In genomic region chr10:110764378-110764777, GRCh38 we compare ENCODE assay signal across 19 cellular contexts.
A peak's percentile ranks its signal among the peaks of the same experiment; 100 is the strongest.
DNase-seq lines count a peak whose midpoint lies in the region; ATAC-seq and TF ChIP-seq lines count a peak whose summit lies in the region.
"Had no signal": no experiment of that assay in that cellular context is flagged by ENCODE, and none has a peak within 500 bp of the region (broad histone marks: within the 10 kb centered on the region; RNA-seq: fewer than 3 reads in every experiment).

No MANE protein-coding gene starts in this region.

- peaks cover 3% of the 10 kb centered on the region for H3K4me1 Mint-ChIP-seq in activated CD4-positive, alpha-beta T cell treated with anti-CD3 and anti-CD28 coated beads, Interleukin-2, amount 10 ng/mL, durations not matched to agents 24 days and 14 days

- in situ Hi-C loops in IMR-90 (cut with MboI; ENCODE audit: low sequenced_read_pairs), result no loop called here

- POLR2A ChIA-PET in IMR-90 (lab: Charles Lee; ENCODE audit: unreplicated experiment), result no interaction called here

- H3K36me3 Mint-ChIP-seq in activated CD4-positive, alpha-beta T cell treated with anti-CD3 and anti-CD28 coated beads, Interleukin-2, amount 10 ng/mL, durations not matched to agents 24 days and 14 days (ENCODE audit: low read depth), result no peaks in the 10 kb centered on the region

- no peaks in the 10 kb centered on the region for H3K9me3 Mint-ChIP-seq in activated CD4-positive, alpha-beta T cell treated with anti-CD3 and anti-CD28 coated beads, Interleukin-2, amount 10 ng/mL, durations not matched to agents 24 days and 14 days
- H3K9me3 Mint-ChIP-seq: activated CD4-positive, alpha-beta T cell treated with anti-CD3 and anti-CD28 coated beads, Interleukin-2, amount 10 ng/mL, durations not matched to agents 7 days and 5 days; activated naive CD4-positive, alpha-beta T cell treated with anti-CD3 and anti-CD28 coated beads for 36 hours; HFFc6 had no signal

- H4K5ac ChIP-seq in IMR-90 (ENCODE audit: low read depth, low read length), result no peak overlapping the region

- no peak overlapping the region for H2BK20ac ChIP-seq in IMR-90 (ENCODE audit: low read depth, low read length)

- H3K27ac ChIP-seq in IMR-90 (ENCODE audit: insufficient read depth, low read length), result no peak overlapping the region
- H3K27ac ChIP-seq in tibial artery, result no peak overlapping the region
- H3K27ac ChIP-seq in testis, result no peak overlapping the region
- H3K27ac ChIP-seq: skin epidermis had no signal

- peaks cover 3% of the 10 kb centered on the region for H3K27me3 ChIP-seq in IMR-90 (ENCODE audit: control insufficient read depth, insufficient read depth, low read length)
- H3K27me3 ChIP-seq in tibial artery, result peaks cover 0 to 2% of the 10 kb centered on the region in 2 donors
- no peaks in the 10 kb centered on the region for H3K27me3 ChIP-seq in testis

- no peaks in the 10 kb centered on the region for H3K9me1 ChIP-seq in IMR-90 (ENCODE audit: insufficient read depth, low read length)

- no peaks in the 10 kb centered on the region; the same call in 1 of the 2 replicates for H3K4me1 ChIP-seq in IMR-90 (ENCODE audit: control insufficient read depth, insufficient read depth, low read length)
- peaks cover 0 to 8% (median 2%) of the 10 kb centered on the region in 4 donors for H3K4me1 ChIP-seq in tibial artery
- H3K4me1 ChIP-seq in testis, result no peaks in the 10 kb centered on the region

- H3K4ac ChIP-seq in IMR-90 (ENCODE audit: low read depth, low read length), result no peak overlapping the region

- no peak overlapping the region for H3K56ac ChIP-seq in IMR-90 (ENCODE audit: extremely low read depth, insufficient read depth, low read length)

- H3K27me3 Mint-ChIP-seq in activated CD4-positive, alpha-beta T cell treated with anti-CD3 and anti-CD28 coated beads, Interleukin-2, amount 10 ng/mL, durations not matched to agents 24 days and 14 days, result no peaks in the 10 kb centered on the region
- H3K27me3 Mint-ChIP-seq: activated CD4-positive, alpha-beta T cell treated with anti-CD3 and anti-CD28 coated beads, Interleukin-2, amount 10 ng/mL, durations not matched to agents 7 days and 5 days had no signal

- no peak overlapping the region for H3K4me3 Mint-ChIP-seq in activated CD4-positive, alpha-beta T cell treated with anti-CD3 and anti-CD28 coated beads, Interleukin-2, amount 10 ng/mL, durations not matched to agents 24 days and 14 days
- H3K4me3 Mint-ChIP-seq: activated CD4-positive, alpha-beta T cell treated with anti-CD3 and anti-CD28 coated beads, Interleukin-2, amount 10 ng/mL, durations not matched to agents 7 days and 5 days; activated naive CD4-positive, alpha-beta T cell treated with anti-CD3 and anti-CD28 coated beads for 36 hours; HFFc6 had no signal

- H2AK5ac ChIP-seq in IMR-90 (ENCODE audit: low read depth, low read length), result no peak overlapping the region

- H3K4me3 ChIP-seq in IMR-90 (ENCODE audit: insufficient read depth, low read depth, low read length) (no peak overlapping the region), epithelial cell of esophagus (ENCODE audit: low read length) (no peak overlapping the region), tibial artery (peak overlapping the region; percentile 19 to 40), testis (no peak overlapping the region)

- no peak overlapping the region for H3K23ac ChIP-seq in IMR-90 (ENCODE audit: low read depth, low read length)

- H2BK5ac ChIP-seq in IMR-90 (ENCODE audit: low read depth, low read length, poor library complexity, severe bottlenecking), result no peak overlapping the region

- dilution Hi-C loops in IMR-90 (cut with HindIII; ENCODE audit: low sequenced_read_pairs, unreplicated experiment), result no loop called here

- no peaks in the 10 kb centered on the region for H3K79me1 ChIP-seq in IMR-90 (ENCODE audit: low read depth in 1 of 2, low read length in 2 of 2)

- no peaks in the 10 kb centered on the region for H3K36me3 ChIP-seq in IMR-90 (ENCODE audit: control insufficient read depth, insufficient read depth, low read length)
- no peaks in the 10 kb centered on the region for H3K36me3 ChIP-seq in tibial artery
- no peaks in the 10 kb centered on the region for H3K36me3 ChIP-seq in testis (ENCODE audit: low read depth, missing control alignments)

- H3K14ac ChIP-seq in IMR-90 (replicated peaks; ENCODE audit: low read depth, low read length), result no peak overlapping the region

- no peak overlapping the region for H3K18ac ChIP-seq in IMR-90 (ENCODE audit: low read depth, low read length)

- 0 out of 2 replicates have a peak, but pooled peaks have one; percentile 29 for ATAC-seq in IMR-90 (ENCODE audit: low read depth)
- ATAC-seq in omental fat pad (ENCODE audit: low FRiP score), result no peak
- ATAC-seq: left lobe of liver had no signal

- no peak for TF ChIP-seq RAD21 in IMR-90 (IDR thresholded peaks at IDR 0.05; ENCODE audit: low read length)

- intact Hi-C loops in IMR-90 (cut with micrococcal nuclease) (no loop called here), tibial artery (cut with DNase I; ENCODE audit: low total_unique reads) (no loop called here), testis (cut with DNase I; ENCODE audit: low total_unique reads) (no loop called here)
- intact Hi-C loops in activated CD4-positive, alpha-beta T cell treated with anti-CD3 and anti-CD28 coated beads, Interleukin-2, amount 10 ng/mL, durations not matched to agents 24 days and 14 days (cut with micrococcal nuclease), result no loop called here

- H4K8ac ChIP-seq in IMR-90 (ENCODE audit: low read depth in 2 of 2, low read length in 2 of 2), result no peak overlapping the region

- CTCF ChIA-PET in IMR-90 (lab: Yijun Ruan, JAX), result interaction anchor here (1.2 kb wide), 1 partner anchor 9 kb away, joined by 3 read pairs; no protein-coding TSS in a partner anchor

- H3K9ac ChIP-seq in IMR-90 (ENCODE audit: low read depth, low read length), result no peak overlapping the region

- H3K27ac Mint-ChIP-seq in activated CD4-positive, alpha-beta T cell treated with anti-CD3 and anti-CD28 coated beads, Interleukin-2, amount 10 ng/mL, durations not matched to agents 24 days and 14 days, result no peak overlapping the region
- H3K27ac Mint-ChIP-seq: activated CD4-positive, alpha-beta T cell treated with anti-CD3 and anti-CD28 coated beads, Interleukin-2, amount 10 ng/mL, durations not matched to agents 7 days and 5 days; HFFc6 had no signal

- H2BK120ac ChIP-seq in IMR-90 (ENCODE audit: low read depth, low read length), result no peak overlapping the region

- no peak overlapping the region for H2AK9ac ChIP-seq in IMR-90 (replicated peaks; ENCODE audit: low read depth, low read length, poor library complexity)

- TF ChIP-seq CTCF in IMR-90 (conservative IDR thresholded peaks at IDR 0.05; ENCODE audit: low read depth, low read length) (no peak), epithelial cell of esophagus (IDR thresholded peaks at IDR 0.05; ENCODE audit: insufficient read depth, low read depth, low read length, missing control alignments) (no peak), tibial artery (IDR thresholded peaks at IDR 0.05) (no peak), omental fat pad (IDR thresholded peaks at IDR 0.05) (no peak), testis (IDR thresholded peaks at IDR 0.05) (no peak)

- no TSS peak for BruUV-seq in IMR-90 (replicated peaks; lab: Mats Ljungman, UMichigan)

- H4K91ac ChIP-seq in IMR-90 (ENCODE audit: insufficient read depth, low read depth, low read length), result no peak overlapping the region

- no peak overlapping the region for H2BK15ac ChIP-seq in IMR-90 (ENCODE audit: low read depth, low read length)

- TF ChIP-seq POLR2A in IMR-90 (IDR thresholded peaks at IDR 0.05; ENCODE audit: low read depth, low read length), result no peak
- TF ChIP-seq POLR2A in testis (IDR thresholded peaks at IDR 0.05), result no peak

- WGBS in IMR-90 (ENCODE audit: extremely low coverage in 2 of 2, insufficient read length in 1 of 2), 2 experiments, result 67% methylated on average over 3 of the region's 12 CpGs; no CpG with 5 or more reads in 1 of the 2 experiments
- WGBS in testis, 2 donors, result 87 to 91% methylated on average over 12 of the region's 12 CpGs

- H4K20me1 ChIP-seq in IMR-90 (ENCODE audit: insufficient read depth, low read length), result no peaks in the 10 kb centered on the region

- no peak overlapping the region for H3K4me2 ChIP-seq in IMR-90 (ENCODE audit: low read depth, low read length)

- H2AFZ ChIP-seq in IMR-90 (replicated peaks; ENCODE audit: low read length, poor library complexity), result no peak overlapping the region

- H3K9me3 ChIP-seq in IMR-90 (ENCODE audit: control insufficient read depth, insufficient read depth, low read length) (no peaks in the 10 kb centered on the region), tibial artery (no peaks in the 10 kb centered on the region), testis (no peaks in the 10 kb centered on the region)

- DNase-seq in IMR-90 (no peak), epithelial cell of esophagus (ENCODE audit: low read depth) (peak; percentile 10), kidney tubule cell (ENCODE audit: low spot score) (peak; percentile 78), tibial artery (no peak), omental fat pad (ENCODE audit: low spot score) (no peak), testis (no peak)
- no peak for DNase-seq in activated CD4-positive, alpha-beta T cell treated with anti-CD3 and anti-CD28 coated beads, Interleukin-2, amount 10 ng/mL, durations not matched to agents 24 days and 14 days
- DNase-seq: activated CD4-positive, alpha-beta T cell treated with anti-CD3 and anti-CD28 coated beads, Interleukin-2, amount 10 ng/mL, durations not matched to agents 7 days and 5 days; activated naive CD4-positive, alpha-beta T cell treated with anti-CD3 and anti-CD28 coated beads for 36 hours; activated T-cell treated with anti-CD3 and anti-CD28 coated beads, Interleukin-2, amount 50 U/mL, for 1 hour; aorta; Calu3; GF-D8; HFFc6; NCI-H1105 treated with DMSO at 0.1 percent for 48 hours; NCI-H2171 treated with DMSO at 0.1 percent for 48 hours; stimulated activated CD4-positive, alpha-beta T cell treated with anti-CD3 and anti-CD28 coated beads, Interleukin-4, amount 100 ng/mL, for 1 hour had no signal

TF ChIP-seq in IMR-90, 13 proteins besides CTCF, POLR2A, EP300 and RAD21 (continues in another document):
- no peak for TF ChIP-seq MXI1 (IDR thresholded peaks at IDR 0.05; ENCODE audit: borderline replicate concordance, low read depth, low read length)
- TF ChIP-seq SMC3 (IDR thresholded peaks at IDR 0.05; ENCODE audit: low read depth, low read length), result no peak
- TF ChIP-seq CHD1 (IDR thresholded peaks at IDR 0.05; ENCODE audit: low read depth, low read length), result no peak
- TF ChIP-seq FOS (IDR thresholded peaks at IDR 0.05; ENCODE audit: low read depth, low read length), result no peak
- no peak for TF ChIP-seq MAZ (IDR thresholded peaks at IDR 0.05; ENCODE audit: borderline replicate concordance, low read depth, low read length)
- TF ChIP-seq RCOR1 (IDR thresholded peaks at IDR 0.05; ENCODE audit: insufficient replicate concordance, low read length), result no peak
- no peak for TF ChIP-seq CEBPB (IDR thresholded peaks at IDR 0.05; ENCODE audit: low read depth, low read length)
- no peak for TF ChIP-seq MAFK (IDR thresholded peaks at IDR 0.05; ENCODE audit: low read depth, low read length)

Comparison
In these comparisons a context has a peak if more than half of its experiments do, and no peak if none do; other contexts are left out.
1. DNase-seq: peak in epithelial cell of esophagus (single experiment) and kidney tubule cell (single experiment); none in IMR-90 (single experiment), tibial artery (0 of 2), activated CD4-positive, alpha-beta T cell treated with anti-CD3 and anti-CD28 coated beads, Interleukin-2, amount 10 ng/mL, durations not matched to agents 24 days and 14 days (single experiment), omental fat pad (single experiment) and testis (single experiment).
2. H3K4me3 ChIP-seq: peak in tibial artery (2 of 2); none in IMR-90 (single experiment), epithelial cell of esophagus (single experiment) and testis (0 of 2).